20 cellular contexts compared by ENCODE assay signal in the genomic region with DNA sequence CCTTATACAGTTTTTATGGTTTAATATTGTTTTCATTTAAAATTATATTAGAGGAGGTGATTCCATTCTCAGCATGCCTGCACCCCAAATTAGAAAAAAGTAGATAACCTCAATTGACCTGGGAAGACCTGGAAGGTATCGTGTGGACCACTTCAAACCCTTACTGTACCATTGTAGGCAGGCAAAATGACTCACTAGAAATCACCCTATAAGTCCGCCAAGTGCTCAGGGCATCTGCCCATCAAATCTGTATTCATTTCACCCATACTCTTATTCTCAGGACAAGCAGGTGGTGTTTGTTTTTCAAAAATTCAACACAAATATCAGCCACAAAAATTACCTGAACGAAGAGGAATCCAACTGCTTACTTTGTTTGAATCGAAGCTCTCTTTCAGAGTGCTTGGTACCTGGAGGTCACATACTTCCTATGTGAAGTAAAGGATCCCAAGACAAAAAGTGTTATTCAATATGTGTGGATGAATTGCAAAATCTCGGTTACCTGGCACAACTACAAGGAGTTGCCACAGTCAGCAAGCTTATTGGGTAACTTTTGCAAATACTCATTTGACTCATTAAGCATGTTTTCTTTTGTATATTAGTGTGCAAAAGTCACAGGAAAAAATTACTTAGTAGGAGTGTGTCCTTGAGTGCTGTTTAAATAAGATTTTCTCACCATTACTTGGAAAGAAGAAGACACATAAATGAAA.
DNase-seq lines count a peak whose midpoint lies in the region; ATAC-seq and TF ChIP-seq lines count a peak whose summit lies in the region.
"Had no signal": no experiment of that assay in that cellular context is flagged by ENCODE, and none has a peak within 500 bp of the region (broad histone marks: within the 10 kb centered on the region; RNA-seq: fewer than 3 reads in every experiment).

No MANE protein-coding gene starts in this region.

- no peak for TF ChIP-seq CTCF in upper lobe of right lung (IDR thresholded peaks at IDR 0.05)

- no peaks in the 10 kb centered on the region for H3K9me3 ChIP-seq in upper lobe of right lung
- H3K9me3 ChIP-seq: tibial nerve had no signal

- DNase-seq in DMS 273 (lab: John Stamatoyannopoulos, UW; ENCODE audit: unreplicated experiment): peak; percentile 24
- DNase-seq in DMS 273 treated with DMSO at 0.1 percent for 48 hours (lab: John Stamatoyannopoulos, UW): no peak
- DNase-seq in epithelial cell of prostate (ENCODE audit: low read depth, low spot score): peak; percentile 75
- peak; percentile 69 for DNase-seq in left lobe of liver (ENCODE audit: low spot score)
- DNase-seq in upper lobe of right lung: no peak
- no peak for DNase-seq in activated naive CD4-positive, alpha-beta T cell (lab: John Stamatoyannopoulos, UW)
- DNase-seq in T-helper 2 cell: no peak
- DNase-seq: activated CD8-positive, alpha-beta T cell treated with anti-CD3 and anti-CD28 coated beads for 36 hours; activated T-cell treated with anti-CD3 and anti-CD28 coated beads, Interleukin-2, amount 50 U/mL, for 48 hours; central memory CD4-positive, alpha-beta T cell; DMS79; effector CD4-positive, alpha-beta T cell; IMR-90; NCI-H2081 treated with DMSO at 0.1 percent for 48 hours; NCI-H774; SW 1271 had no signal

- no peak overlapping the region for H3K4me3 ChIP-seq in upper lobe of right lung
- H3K4me3 ChIP-seq: tibial nerve had no signal

- ATAC-seq in left lobe of liver (peak; percentile 74), upper lobe of right lung (peak; percentile 79), GM19328 (IDR thresholded peaks at IDR 0.05; ENCODE audit: unreplicated experiment) (no peak)
- ATAC-seq: activated CD8-positive, alpha-beta T cell treated with anti-CD3 and anti-CD28 coated beads for 36 hours had no signal

- H3K27me3 ChIP-seq in upper lobe of right lung: no peaks in the 10 kb centered on the region
- H3K27me3 ChIP-seq: tibial nerve had no signal

- no peaks in the 10 kb centered on the region for H3K36me3 ChIP-seq in upper lobe of right lung
- H3K36me3 ChIP-seq: tibial nerve had no signal

- intact Hi-C loops in upper lobe of right lung (cut with DNase I): no loop called here

- H3K27ac ChIP-seq in epithelial cell of prostate: peak overlapping the region; percentile 36
- no peak overlapping the region for H3K27ac ChIP-seq in upper lobe of right lung
- H3K27ac ChIP-seq: 22Rv1, tibial nerve, VCaP had no signal

- H3K4me1 ChIP-seq in upper lobe of right lung: no peaks in the 10 kb centered on the region
- H3K4me1 ChIP-seq: tibial nerve had no signal

Comparison
In these comparisons a context has a peak if more than half of its experiments do, and no peak if none do; other contexts are left out.
1. DNase-seq: peak in DMS 273 (single experiment), epithelial cell of prostate (single experiment) and left lobe of liver (single experiment); none in DMS 273 treated with DMSO at 0.1 percent for 48 hours (single experiment), upper lobe of right lung (single experiment), activated naive CD4-positive, alpha-beta T cell (0 of 4) and T-helper 2 cell (0 of 5).